ENCODE assay signal across 12 cellular contexts in the genomic region with DNA sequence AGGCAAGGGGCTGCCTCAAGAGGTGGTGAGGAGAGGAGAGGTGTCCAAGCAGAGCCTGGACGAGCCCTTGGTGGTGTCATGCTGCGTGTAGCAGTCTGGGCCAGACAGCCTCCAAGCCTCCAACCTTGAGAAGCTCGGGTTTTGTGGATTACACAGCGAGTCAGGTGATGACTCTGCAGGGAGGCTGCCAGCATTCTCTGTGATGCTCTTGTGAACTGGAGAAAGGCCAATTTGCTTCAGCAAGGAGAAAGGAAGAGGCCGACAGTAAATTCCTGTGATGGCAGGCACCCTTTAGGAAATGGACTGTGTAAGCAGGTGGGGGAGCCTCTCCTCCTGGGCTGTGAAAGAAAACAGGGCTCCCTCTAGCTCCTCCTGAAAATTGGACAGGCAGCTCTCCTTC. TPM values are rescaled to one million over a fixed set of nuclear protein-coding genes. Genes with fewer than 3 reads are reported as not detected.
A peak's percentile ranks its signal among the peaks of the same experiment; 100 is the strongest.
DNase-seq lines count a peak whose midpoint lies in the region; ATAC-seq, FAIRE-seq and TF ChIP-seq lines count a peak whose summit lies in the region.
"Had no signal": no experiment of that assay in that cellular context is flagged by ENCODE, and none has a peak within 500 bp of the region (broad histone marks: within the 10 kb centered on the region; RNA-seq: fewer than 3 reads in every experiment).

No MANE protein-coding gene starts in this region.

- H3K9me3 ChIP-seq in A549 (no peaks in the 10 kb centered on the region), HEK293 (ENCODE audit: control insufficient read depth, insufficient read depth, low read depth, low read length) (no peaks in the 10 kb centered on the region), hepatocyte (ENCODE audit: low read depth) (no peaks in the 10 kb centered on the region), colonic mucosa (no peaks in the 10 kb centered on the region)

- H3K9me3 Mint-ChIP-seq in glutamatergic neuron (ENCODE audit: unreplicated experiment), result no peaks in the 10 kb centered on the region
- H3K9me3 Mint-ChIP-seq: activated CD4-positive, alpha-beta T cell treated with anti-CD3 and anti-CD28 coated beads, Interleukin-2, amount 10 ng/mL, durations not matched to agents 24 days and 14 days had no signal

- H3K4me1 ChIP-seq in A549 (peaks cover 22% of the 10 kb centered on the region), HEK293 (ENCODE audit: control insufficient read depth, insufficient read depth, low read length) (no peaks in the 10 kb centered on the region), hepatocyte (ENCODE audit: insufficient read depth) (no peaks in the 10 kb centered on the region), colonic mucosa (no peaks in the 10 kb centered on the region)

- ATAC-seq in A549, result peak; percentile 84 to 86

- peak; percentile 18 to 50 for DNase-seq in A549 (ENCODE audit: low read depth in 1 of 2, low spot score in 1 of 2)
- DNase-seq in SW480 (ENCODE audit: low spot score), result peak; percentile 16
- peak; percentile 55 for DNase-seq in hepatocyte (ENCODE audit: low spot score)
- DNase-seq in central memory CD4-positive, alpha-beta T cell, result no peak
- DNase-seq in colonic mucosa, result no peak
- DNase-seq in activated T-cell treated with anti-CD3 and anti-CD28 coated beads, Interleukin-2, amount 50 U/mL, for 1 hour, result no peak
- no peak for DNase-seq in glutamatergic neuron
- DNase-seq: activated CD4-positive, alpha-beta T cell treated with anti-CD3 and anti-CD28 coated beads, Interleukin-2, amount 10 ng/mL, durations not matched to agents 24 days and 14 days; aorta; stimulated activated CD8-positive, alpha-beta memory T cell treated with anti-CD3 and anti-CD28 coated beads, Interleukin-4, amount 100 ng/mL, for 48 hours had no signal

- intact Hi-C loops in colonic mucosa (cut with DNase I), result no loop called here

- no peak for TF ChIP-seq EP300 in A549 (IDR thresholded peaks at IDR 0.05)

- H3K27me3 ChIP-seq in hepatocyte, result no peaks in the 10 kb centered on the region
- no peaks in the 10 kb centered on the region for H3K27me3 ChIP-seq in colonic mucosa

- H3K4me3 ChIP-seq in A549 (no peak overlapping the region), HEK293 (ENCODE audit: low read depth, low read length) (no peak overlapping the region), hepatocyte (no peak overlapping the region), colonic mucosa (no peak overlapping the region)

- peak overlapping the region; percentile 8 for H2AFZ ChIP-seq in hepatocyte

- TF ChIP-seq POLR2A in A549 (IDR thresholded peaks at IDR 0.05; ENCODE audit: low read length), result no peak

- no peaks in the 10 kb centered on the region for H3K79me2 ChIP-seq in hepatocyte

- no peaks in the 10 kb centered on the region for H3K9me2 ChIP-seq in hepatocyte (replicated peaks; ENCODE audit: insufficient read depth)

- no peak overlapping the region for H3K4me3 Mint-ChIP-seq in glutamatergic neuron (ENCODE audit: unreplicated experiment)
- H3K4me3 Mint-ChIP-seq: activated CD4-positive, alpha-beta T cell treated with anti-CD3 and anti-CD28 coated beads, Interleukin-2, amount 10 ng/mL, durations not matched to agents 24 days and 14 days had no signal

- H3K27me3 Mint-ChIP-seq in glutamatergic neuron (ENCODE audit: unreplicated experiment), result peaks cover 3% of the 10 kb centered on the region

- POLR2A ChIA-PET in A549 (lab: Yijun Ruan, JAX), result no interaction called here
- POLR2A ChIA-PET in HEK293 (lab: Yijun Ruan, JAX), result interaction anchor here (1.0 kb wide), 1 partner anchor 9 kb away, joined by 3 read pairs; no protein-coding TSS in a partner anchor

- H3K36me3 Mint-ChIP-seq in glutamatergic neuron (ENCODE audit: unreplicated experiment), result no peaks in the 10 kb centered on the region

- CTCF ChIA-PET in A549 (lab: Yijun Ruan, JAX), result interaction anchor here (1.0 to 1.2 kb wide), 3 partner anchors 12 to 162 kb away, joined by 3 read pairs; no protein-coding TSS in a partner anchor
- CTCF ChIA-PET in HEK293 (lab: Yijun Ruan, JAX), result interaction anchor here (1.0 to 1.6 kb wide), 3 partner anchors 25 to 162 kb away, joined by 3 to 4 read pairs (median 4); no protein-coding TSS in a partner anchor

- H3K9ac ChIP-seq in colonic mucosa (ENCODE audit: low read depth in 2 of 2, low read length in 2 of 2), result no peak overlapping the region

- H3K4me1 Mint-ChIP-seq in glutamatergic neuron (ENCODE audit: low read depth, unreplicated experiment), result no peaks in the 10 kb centered on the region
- H3K4me1 Mint-ChIP-seq: activated CD4-positive, alpha-beta T cell treated with anti-CD3 and anti-CD28 coated beads, Interleukin-2, amount 10 ng/mL, durations not matched to agents 24 days and 14 days had no signal

- 8% methylated on average over 5 of the region's 5 CpGs for WGBS in A549 (ENCODE audit: missing lambda C conversion rate)
- WGBS in hepatocyte (ENCODE audit: low lambda C conversion rate, missing lambda C conversion rate), result 17% methylated on average over 5 of the region's 5 CpGs

- TF ChIP-seq CTCF in A549 (IDR thresholded peaks at IDR 0.05) (no peak), HEK293 (tag by site-specific recombination; IDR thresholded peaks at IDR 0.05) (no peak), hepatocyte (IDR thresholded peaks at IDR 0.05; ENCODE audit: poor library complexity) (no peak), colonic mucosa (IDR thresholded peaks at IDR 0.05) (no peak), glutamatergic neuron (IDR thresholded peaks at IDR 0.05; ENCODE audit: partially characterized antibody, unreplicated experiment) (no peak)

- H3K36me3 ChIP-seq in HEK293 (ENCODE audit: control insufficient read depth in 2 of 2, insufficient read depth in 1 of 2, low read length in 2 of 2), result no peaks in the 10 kb centered on the region
- no peaks in the 10 kb centered on the region for H3K36me3 ChIP-seq in hepatocyte (replicated peaks; ENCODE audit: insufficient read depth, low read depth)
- H3K36me3 ChIP-seq in colonic mucosa, result no peaks in the 10 kb centered on the region

- no peak for TF ChIP-seq RAD21 in A549 (conservative IDR thresholded peaks at IDR 0.05 in 1 of 2, IDR thresholded peaks at IDR 0.05 in 1 of 2)

- H3K27ac Mint-ChIP-seq in glutamatergic neuron (ENCODE audit: unreplicated experiment), result no peak overlapping the region
- H3K27ac Mint-ChIP-seq: activated CD4-positive, alpha-beta T cell treated with anti-CD3 and anti-CD28 coated beads, Interleukin-2, amount 10 ng/mL, durations not matched to agents 24 days and 14 days; progenitor cell of endocrine pancreas had no signal

- H3K4me2 ChIP-seq in A549 (peak overlapping the region; percentile 44), hepatocyte (peak overlapping the region; percentile 19)

- peak; percentile 28 for FAIRE-seq in A549 (lab: Jason Lieb, UNC)

- H3K27ac ChIP-seq in A549, result peak overlapping the region; percentile 68 to 80
- H3K27ac ChIP-seq in HEK293 (ENCODE audit: extremely low read depth, low read depth, low read length), result no peak overlapping the region
- peak overlapping the region; percentile 37 for H3K27ac ChIP-seq in hepatocyte
- H3K27ac ChIP-seq in colonic mucosa, result no peak overlapping the region

- no peaks in the 10 kb centered on the region for H4K20me1 ChIP-seq in hepatocyte (ENCODE audit: insufficient read depth, poor library complexity, severe bottlenecking)

TF ChIP-seq in A549, 52 proteins besides CTCF, POLR2A, EP300 and RAD21:
- TF ChIP-seq HOXB5 (CRISPR knock-in tag; IDR thresholded peaks at IDR 0.05) (no peak), SMC3 (IDR thresholded peaks at IDR 0.05) (no peak), RARB (CRISPR knock-in tag; IDR thresholded peaks at IDR 0.05) (no peak)

TF ChIP-seq in HEK293, 187 proteins besides CTCF, POLR2A, EP300 and RAD21:
- no peak for TF ChIP-seq ZNF514 (tag by site-specific recombination; IDR thresholded peaks at IDR 0.05)
- TF ChIP-seq ZNF202 (tag by site-specific recombination; IDR thresholded peaks at IDR 0.05; ENCODE audit: borderline replicate concordance), result no peak
- peak; percentile 72 for TF ChIP-seq ZIC2 (tag by site-specific recombination; IDR thresholded peaks at IDR 0.05)
- TF ChIP-seq GLIS1 (tag by site-specific recombination; IDR thresholded peaks at IDR 0.05), result peak; percentile 46; the same call in 1 of the 2 replicates

RNA-seq across cellular contexts. Expression of a gene that starts 36.0 kb away (rescaled TPM):
- polyA plus RNA-seq in A549 (2011; rRNA removed), result 65.3 and 66.5 TPM in 2 replicates
- polyA plus RNA-seq in A549 (2012; cell fraction: cytosol; rRNA removed), result 42.4 and 52.0 TPM in 2 replicates
- 65.3 and 66.7 TPM in 2 replicates for polyA plus RNA-seq in A549 (2012; cell fraction: nucleus; rRNA removed)
- polyA plus RNA-seq in A549 (2017; fragmentation: RNase III; extraction: RNeasy Plus Mini Kit Qiagen cat#74134 plus additional on column Dnase treatment), result 41.8 to 58.3 TPM (median 50.5 TPM) in 3 replicates
- 67.2 and 68.7 TPM in 2 replicates for polyA minus RNA-seq in A549 (2011; rRNA and poly(A)+ RNA removed)
- total RNA-seq in hepatocyte, result 23.9 and 35.1 TPM in 2 replicates
- 23.5 and 32.0 TPM in 2 replicates for polyA plus RNA-seq in hepatocyte
- 10 to 100 TPM; 12.3 to 15.4 TPM for total RNA-seq in colonic mucosa
- total RNA-seq in glutamatergic neuron (ENCODE audit: unreplicated experiment), result 49.9 TPM

RNA-seq across cellular contexts. Expression of a gene that starts 48.7 kb away (rescaled TPM):
- polyA plus RNA-seq in A549 (2011; rRNA removed), result 110 and 142 TPM in 2 replicates
- 27.0 and 27.1 TPM in 2 replicates for polyA plus RNA-seq in A549 (2012; cell fraction: cytosol; rRNA removed)
- polyA plus RNA-seq in A549 (2012; cell fraction: nucleus; rRNA removed), result 6.8 and 14.5 TPM in 2 replicates
- polyA plus RNA-seq in A549 (2017; fragmentation: RNase III; extraction: RNeasy Plus Mini Kit Qiagen cat#74134 plus additional on column Dnase treatment), result 94.6 to 121 TPM (median 104 TPM) in 3 replicates
- 34.7 and 37.6 TPM in 2 replicates for polyA minus RNA-seq in A549 (2011; rRNA and poly(A)+ RNA removed)
- 22.2 TPM in 2 replicates for total RNA-seq in hepatocyte
- polyA plus RNA-seq in hepatocyte, result 53.1 and 55.1 TPM in 2 replicates
- 10 to 100 TPM; 42.0 to 59.0 TPM for total RNA-seq in colonic mucosa
- 131 TPM for total RNA-seq in glutamatergic neuron (ENCODE audit: unreplicated experiment)

Comparison
In these comparisons a context has a peak if more than half of its experiments do, and no peak if none do; other contexts are left out.
1. DNase-seq: peak in A549 (2 of 2), SW480 (single experiment) and hepatocyte (single experiment); none in central memory CD4-positive, alpha-beta T cell (single experiment), colonic mucosa (single experiment), activated T-cell treated with anti-CD3 and anti-CD28 coated beads, Interleukin-2, amount 50 U/mL, for 1 hour (single experiment) and glutamatergic neuron (single experiment).
2. H3K27ac ChIP-seq: peak in A549 (2 of 2) and hepatocyte (single experiment); none in HEK293 (single experiment) and colonic mucosa (single experiment).